Comparison of ENCODE assay signal across 8 cellular contexts in the genomic region with DNA sequence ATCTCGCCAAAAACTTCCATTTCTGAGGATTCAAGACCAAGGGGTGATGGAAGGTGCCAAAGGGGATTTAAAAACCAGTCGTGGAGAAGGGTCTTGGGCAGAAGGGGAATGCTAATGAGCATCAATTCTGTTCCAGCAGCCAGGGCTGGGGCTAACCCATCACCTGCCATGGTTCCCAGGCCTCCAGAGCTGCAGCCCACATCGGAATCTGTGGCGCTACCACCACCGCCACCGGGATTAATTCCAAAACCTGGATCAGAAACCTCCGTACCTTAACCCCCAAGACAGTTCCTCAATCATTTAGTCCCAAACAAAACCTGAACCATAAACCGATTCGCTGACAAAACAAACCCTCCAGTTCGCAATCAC. TPM values are rescaled to one million over a fixed set of nuclear protein-coding genes. Genes with fewer than 3 reads are reported as not detected.
A peak's percentile ranks its signal among the peaks of the same experiment; 100 is the strongest.
DNase-seq lines count a peak whose midpoint lies in the region; ATAC-seq and TF ChIP-seq lines count a peak whose summit lies in the region.

No MANE protein-coding gene starts in this region.

- WGBS in liver = 12% methylated on average over 10 of the region's 10 CpGs
- WGBS in thymus = 30% methylated on average over 10 of the region's 10 CpGs

- 0 out of 2 replicates have a peak, but pooled peaks cover 2% of the 10 kb centered on the region for H3F3A ChIP-seq in DOHH2 (ENCODE audit: control insufficient read depth, insufficient read depth)

- peaks cover 11% of the 10 kb centered on the region for H3K4me1 ChIP-seq in DOHH2 (ENCODE audit: control insufficient read depth, low read length)
- 0 out of 2 replicates have a peak, but pooled peaks cover 2% of the 10 kb centered on the region for H3K4me1 ChIP-seq in HUES6 (ENCODE audit: control insufficient read depth, insufficient read depth, low read length)
- H3K4me1 ChIP-seq in breast epithelium = no peaks in the 10 kb centered on the region
- H3K4me1 ChIP-seq in liver (ENCODE audit: control insufficient read depth in 4 of 4, insufficient read depth in 4 of 4, low read length in 3 of 4) = peaks cover 0 to 13% (median 5%) of the 10 kb centered on the region in 4 donors
- peaks cover 4% of the 10 kb centered on the region for H3K4me1 ChIP-seq in thymus (ENCODE audit: control insufficient read depth, insufficient read depth, low read length)

- peak overlapping the region; percentile 84 for H3K9ac ChIP-seq in HUES6 (ENCODE audit: low read length)
- H3K9ac ChIP-seq in liver (ENCODE audit: low read depth in 1 of 2, low read length in 2 of 2) = peak overlapping the region; percentile 82 to 85

- H3K27ac ChIP-seq in DOHH2 (ENCODE audit: low read depth, low read length) (no peak overlapping the region), HUES6 (ENCODE audit: low read depth, low read length) (no peak overlapping the region), breast epithelium (peak overlapping the region; percentile 83 to 93), liver (ENCODE audit: low read depth in 1 of 2, low read length in 2 of 2) (peak overlapping the region; percentile 76 to 81), thymus (ENCODE audit: low read depth) (peak overlapping the region; percentile 52)

- no peaks in the 10 kb centered on the region for H3K79me2 ChIP-seq in DOHH2 (ENCODE audit: control insufficient read depth, low read length)

- H4K20me1 ChIP-seq in DOHH2 (ENCODE audit: control insufficient read depth, insufficient read depth, low read depth, low read length) = no peaks in the 10 kb centered on the region

- H3K36me3 ChIP-seq in DOHH2 (ENCODE audit: control insufficient read depth, low read length) = no peaks in the 10 kb centered on the region; the same call in 1 of the 2 replicates
- peaks cover 17% of the 10 kb centered on the region for H3K36me3 ChIP-seq in HUES6 (ENCODE audit: control insufficient read depth, insufficient read depth, low read length)
- peaks cover 10% of the 10 kb centered on the region for H3K36me3 ChIP-seq in breast epithelium
- peaks cover 2 to 14% (median 12%) of the 10 kb centered on the region in 4 donors for H3K36me3 ChIP-seq in liver (ENCODE audit: control insufficient read depth in 4 of 4, insufficient read depth in 3 of 4, low read depth in 1 of 4, low read length in 3 of 4)
- peaks cover 4% of the 10 kb centered on the region for H3K36me3 ChIP-seq in thymus (ENCODE audit: control insufficient read depth, insufficient read depth)

- H3K4me3 ChIP-seq in DOHH2 (ENCODE audit: low read length) = peak overlapping the region; percentile 77
- H3K4me3 ChIP-seq in HUES6 (ENCODE audit: low read depth, low read length) = peak overlapping the region; percentile 97
- H3K4me3 ChIP-seq in breast epithelium = peak overlapping the region; percentile 76 to 83 (median 79)
- peak overlapping the region; percentile 77 to 98 (median 83) for H3K4me3 ChIP-seq in liver (ENCODE audit: low read depth in 1 of 3, low read length in 3 of 3)
- H3K4me3 ChIP-seq in thymus (ENCODE audit: low read length) = peak overlapping the region; percentile 85

- no peaks in the 10 kb centered on the region for H3K9me2 ChIP-seq in DOHH2 (replicated peaks; ENCODE audit: control insufficient read depth, low read length)

- TF ChIP-seq CTCF in DOHH2 (IDR thresholded peaks at IDR 0.05; ENCODE audit: low read depth, low read length, poor library complexity, severe bottlenecking) (no peak), breast epithelium (IDR thresholded peaks at IDR 0.05) (no peak), liver (IDR thresholded peaks at IDR 0.05; ENCODE audit: low read depth, low read length, missing input control) (no peak)

- H3K27me3 ChIP-seq in DOHH2 (ENCODE audit: control insufficient read depth, low read length) (no peaks in the 10 kb centered on the region), HUES6 (ENCODE audit: control insufficient read depth, insufficient read depth, low read length) (no peaks in the 10 kb centered on the region), breast epithelium (no peaks in the 10 kb centered on the region), liver (ENCODE audit: control insufficient read depth in 4 of 4, insufficient read depth in 4 of 4, low read length in 3 of 4) (no peaks in the 10 kb centered on the region), thymus (ENCODE audit: control insufficient read depth, insufficient read depth) (no peaks in the 10 kb centered on the region)

- H3K4me2 ChIP-seq in DOHH2 (ENCODE audit: low read length) = peak overlapping the region; percentile 76

- DNase-seq in breast epithelium (ENCODE audit: low spot score in 2 of 2) (no peak), NCI-H345 treated with DMSO at 0.1 percent for 48 hours (lab: John Stamatoyannopoulos, UW; ENCODE audit: unreplicated experiment) (no peak), H4 (ENCODE audit: low spot score) (no peak)

- TF ChIP-seq POLR2A in breast epithelium (IDR thresholded peaks at IDR 0.05) = no peak

- no peak for ATAC-seq in GM21526 (IDR thresholded peaks at IDR 0.05; ENCODE audit: low FRiP score, unreplicated experiment)

- intact Hi-C loops in breast epithelium (cut with DNase I; ENCODE audit: low total_unique reads) = no loop called here

- TF ChIP-seq RAD21 in liver (IDR thresholded peaks at IDR 0.05) = no peak

- H3K9me3 ChIP-seq in DOHH2 (ENCODE audit: control insufficient read depth, insufficient read depth, low read length) (peaks cover 42% of the 10 kb centered on the region), HUES6 (ENCODE audit: control insufficient read depth, insufficient read depth, low read depth, low read length) (peaks cover 10% of the 10 kb centered on the region; the same call in 1 of the 2 replicates), breast epithelium (peaks cover 37 to 40% of the 10 kb centered on the region in 2 donors), liver (ENCODE audit: control insufficient read depth in 4 of 4, low read length in 3 of 4) (peaks cover 18 to 41% (median 21%) of the 10 kb centered on the region in 4 donors), thymus (ENCODE audit: control insufficient read depth) (peaks cover 3% of the 10 kb centered on the region)

TF ChIP-seq in liver, 16 proteins besides CTCF, POLR2A, EP300 and RAD21:
- TF ChIP-seq HNF4G (IDR thresholded peaks at IDR 0.05) (no peak), YY1 (IDR thresholded peaks at IDR 0.05) (no peak), NR2F2 (IDR thresholded peaks at IDR 0.05) (no peak), FOXA1 (IDR thresholded peaks at IDR 0.05) (no peak), EGR1 (IDR thresholded peaks at IDR 0.05; ENCODE audit: low read depth in 2 of 2) (no peak), SP1 (IDR thresholded peaks at IDR 0.05) (no peak), GABPA (IDR thresholded peaks at IDR 0.05 in 1 of 2, conservative IDR thresholded peaks at IDR 0.05 in 1 of 2) (no peak), JUND (IDR thresholded peaks at IDR 0.05) (no peak), RXRA (IDR thresholded peaks at IDR 0.05) (no peak)
- TF ChIP-seq, protein P1, sequence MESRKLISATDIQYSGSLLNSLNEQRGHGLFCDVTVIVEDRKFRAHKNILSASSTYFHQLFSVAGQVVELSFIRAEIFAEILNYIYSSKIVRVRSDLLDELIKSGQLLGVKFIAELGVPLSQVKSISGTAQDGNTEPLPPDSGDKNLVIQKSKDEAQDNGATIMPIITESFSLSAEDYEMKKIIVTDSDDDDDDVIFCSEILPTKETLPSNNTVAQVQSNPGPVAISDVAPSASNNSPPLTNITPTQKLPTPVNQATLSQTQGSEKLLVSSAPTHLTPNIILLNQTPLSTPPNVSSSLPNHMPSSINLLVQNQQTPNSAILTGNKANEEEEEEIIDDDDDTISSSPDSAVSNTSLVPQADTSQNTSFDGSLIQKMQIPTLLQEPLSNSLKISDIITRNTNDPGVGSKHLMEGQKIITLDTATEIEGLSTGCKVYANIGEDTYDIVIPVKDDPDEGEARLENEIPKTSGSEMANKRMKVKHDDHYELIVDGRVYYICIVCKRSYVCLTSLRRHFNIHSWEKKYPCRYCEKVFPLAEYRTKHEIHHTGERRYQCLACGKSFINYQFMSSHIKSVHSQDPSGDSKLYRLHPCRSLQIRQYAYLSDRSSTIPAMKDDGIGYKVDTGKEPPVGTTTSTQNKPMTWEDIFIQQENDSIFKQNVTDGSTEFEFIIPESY (IDR thresholded peaks at IDR 0.05) = no peak
- TF ChIP-seq, protein P2, sequence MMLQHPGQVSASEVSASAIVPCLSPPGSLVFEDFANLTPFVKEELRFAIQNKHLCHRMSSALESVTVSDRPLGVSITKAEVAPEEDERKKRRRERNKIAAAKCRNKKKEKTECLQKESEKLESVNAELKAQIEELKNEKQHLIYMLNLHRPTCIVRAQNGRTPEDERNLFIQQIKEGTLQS (IDR thresholded peaks at IDR 0.05) = no peak

RNA-seq across cellular contexts. Expression of a gene that starts 0.6 kb away (rescaled TPM):
- 10 to 100 TPM; 15.4 to 35.9 (median 27.2) TPM for total RNA-seq in breast epithelium
- total RNA-seq in liver = 1 to 10 TPM; 3.6 to 6.2 TPM
- 1 to 10 TPM; 1.7 to 2.1 TPM for polyA plus RNA-seq in liver
- polyA plus RNA-seq in thymus = 5.3 TPM
- total RNA-seq in H4 (2014; rRNA removed; shearing (Covaris generic)) = 12.0 and 14.8 TPM in 2 replicates

RNA-seq across cellular contexts. Expression of a gene that starts 20.8 kb away (rescaled TPM):
- 10 to 100 TPM in 1 of 3 donors, 1 to 10 TPM in 2; 5.6 to 13.6 (median 9.5) TPM for total RNA-seq in breast epithelium
- total RNA-seq in liver = 1 to 10 TPM; 2.2 to 4.7 TPM
- 1 to 10 TPM; 1.1 TPM for polyA plus RNA-seq in liver
- polyA plus RNA-seq in thymus = 5.7 TPM
- total RNA-seq in H4 (2014; rRNA removed; shearing (Covaris generic)) = 12.3 and 17.3 TPM in 2 replicates

RNA-seq across cellular contexts. Expression of a gene that starts 20.8 kb away (rescaled TPM):
- total RNA-seq in breast epithelium (10 to 100 TPM; 14.1 to 31.2 (median 14.4) TPM), liver (1 to 10 TPM; 3.7 to 4.9 TPM)
- polyA plus RNA-seq in liver (1 to 10 TPM; 2.1 to 3.6 TPM), thymus (10.0 TPM)
- total RNA-seq in H4 (2014; rRNA removed; shearing (Covaris generic)) = 5.7 and 7.1 TPM in 2 replicates

RNA-seq across cellular contexts. Expression of a gene that starts 41.2 kb away (rescaled TPM):
- total RNA-seq in breast epithelium = 10 to 100 TPM; 12.0 to 19.3 (median 13.4) TPM
- 1 to 10 TPM; 2.8 to 4.8 TPM for total RNA-seq in liver
- polyA plus RNA-seq in liver = under 1 TPM; 0.83 to 0.99 TPM
- 16.2 TPM for polyA plus RNA-seq in thymus
- 6.2 and 7.6 TPM in 2 replicates for total RNA-seq in H4 (2014; rRNA removed; shearing (Covaris generic))

Comparison
In these comparisons a context has a peak if more than half of its experiments do, and no peak if none do; other contexts are left out.
1. H3K27ac ChIP-seq: peak in breast epithelium (2 of 2), liver (2 of 2) and thymus (single experiment); none in DOHH2 (single experiment) and HUES6 (single experiment).
2. Peak in every context shown above with its lines, with median percentiles within 50 percentile points of each other: H3K4me3 ChIP-seq.